ENCODE assay signal across 8 cellular contexts in the genomic region with DNA sequence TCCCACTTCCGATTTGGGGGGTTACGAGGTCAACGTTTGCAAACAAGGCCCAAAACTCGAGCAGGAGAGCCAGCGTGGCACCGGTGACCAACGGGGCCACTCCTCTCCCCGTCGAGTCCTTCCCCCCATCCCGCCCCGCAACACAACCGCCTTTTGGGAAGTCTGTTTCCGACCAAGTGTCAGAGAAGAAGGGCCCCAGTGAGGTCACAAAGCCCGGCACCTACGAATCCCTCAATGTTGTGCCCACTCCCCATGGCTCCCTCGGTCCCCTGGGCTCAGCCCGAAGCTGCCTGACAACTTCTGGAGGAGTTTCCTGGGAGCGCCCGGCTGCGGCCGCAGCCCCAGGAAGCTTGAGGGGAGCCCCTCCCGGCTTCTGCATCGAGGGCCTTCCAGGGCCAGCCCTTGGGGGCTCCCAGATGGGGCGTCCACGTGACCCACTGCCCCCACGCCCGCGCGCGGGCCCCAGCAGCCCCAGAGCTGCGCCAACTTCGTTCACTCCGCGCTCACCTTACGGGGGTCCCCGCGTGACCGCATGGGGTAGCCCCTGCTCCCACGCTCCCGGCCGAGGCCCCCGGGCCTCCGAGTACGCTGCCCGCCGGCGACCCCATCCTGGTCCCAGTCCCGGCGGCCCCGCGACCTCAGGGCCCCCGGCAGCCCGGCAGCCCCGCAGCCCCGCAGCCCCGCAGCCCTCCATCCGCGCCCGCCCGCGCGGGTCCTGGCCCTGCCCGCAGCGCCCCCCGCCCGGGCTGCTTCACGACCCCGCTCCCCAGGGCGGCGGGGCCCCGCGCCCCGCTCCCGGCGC. TPM values are rescaled to one million over a fixed set of nuclear protein-coding genes. Genes with fewer than 3 reads are reported as not detected.
DNase-seq lines count a peak whose midpoint lies in the region; ATAC-seq, FAIRE-seq and TF ChIP-seq lines count a peak whose summit lies in the region.

No MANE protein-coding gene starts in this region.

- H3K27ac Mint-ChIP-seq in immature natural killer cell = no peak overlapping the region

- H3K4me1 ChIP-seq in spleen = peaks cover 31 to 48% (median 44%) of the 10 kb centered on the region in 6 donors

- ATAC-seq in GM19395 (IDR thresholded peaks at IDR 0.05; ENCODE audit: unreplicated experiment) = peak; percentile 7

- TF ChIP-seq POLR2A in spleen (IDR thresholded peaks at IDR 0.05) = no peak

- H3K9me3 Mint-ChIP-seq in immature natural killer cell = no peaks in the 10 kb centered on the region

- H3K4me3 Mint-ChIP-seq in immature natural killer cell = peak overlapping the region; percentile 74 to 85 (median 81)

- H3K9me3 ChIP-seq in spleen = no peaks in the 10 kb centered on the region

- H3K4me1 Mint-ChIP-seq in immature natural killer cell = peaks cover 29 to 34% of the 10 kb centered on the region in 2 donors

- peak overlapping the region in 6 of 8 donors; percentile 14 to 86 (median 74) for H3K27ac ChIP-seq in spleen

- H3K36me3 Mint-ChIP-seq in immature natural killer cell = no peaks in the 10 kb centered on the region

- WGBS in spleen, 5 donors = 0 to 1% (median 0%) methylated on average over 17 to 75 of the region's 75 CpGs

- in situ Hi-C loops in astrocyte of the spinal cord (cut with HindIII; ENCODE audit: low sequenced_read_pairs) = no loop called here

- peaks cover 1 to 5% (median 4%) of the 10 kb centered on the region in 3 donors for H3K27me3 Mint-ChIP-seq in immature natural killer cell (ENCODE audit: low read depth in 3 of 3)

- intact Hi-C loops in spleen (cut with DNase I; ENCODE audit: low total_unique reads) = no loop called here

- peak; percentile 54 for DNase-seq in CD1c-positive myeloid dendritic cell (ENCODE audit: extremely low spot score)
- no peak for DNase-seq in LNCaP clone FGC (ENCODE audit: low read depth)
- DNase-seq in astrocyte of the spinal cord (ENCODE audit: low read depth, low spot score) = no peak
- no peak for DNase-seq in immature natural killer cell
- peak; percentile 83 for DNase-seq in spleen
- no peak for DNase-seq in RCC 7860 (ENCODE audit: low spot score)
- no peak for DNase-seq in HPDE6-E6E7 (ENCODE audit: extremely low spot score)

- peaks cover 0 to 3% (median 0%) of the 10 kb centered on the region in 7 donors for H3K27me3 ChIP-seq in spleen (replicated peaks in 1 of 7)

- no peak for FAIRE-seq in RCC 7860 (lab: Jason Lieb, UNC)

- no peak for TF ChIP-seq CTCF in LNCaP clone FGC (IDR thresholded peaks at IDR 0.05; ENCODE audit: control insufficient read depth, extremely low read depth, insufficient read depth)
- TF ChIP-seq CTCF in astrocyte of the spinal cord (IDR thresholded peaks at IDR 0.05; ENCODE audit: low read depth, low read length) = no peak
- TF ChIP-seq CTCF in spleen (IDR thresholded peaks at IDR 0.05 in 8 of 11, conservative IDR thresholded peaks at IDR 0.05 in 3 of 11) = peak in 3 of 11 experiments; percentile 19 to 51 (median 27)

- H3K4me3 ChIP-seq in LNCaP clone FGC (ENCODE audit: low read depth, low read length) (peak overlapping the region; percentile 85), astrocyte of the spinal cord (ENCODE audit: low read depth, low read length) (peak overlapping the region; percentile 80), spleen (peak overlapping the region; percentile 48 to 85 (median 63))

- peaks cover 0 to 16% (median 0%) of the 10 kb centered on the region in 6 donors for H3K36me3 ChIP-seq in spleen

RNA-seq across cellular contexts. Expression of gene CDK2AP1, which starts 1.1 kb away (rescaled TPM):
- polyA plus RNA-seq in immature natural killer cell (10 to 100 TPM in 1 of 3 donors, 1 to 10 TPM in 2; 3.6 to 11.2 (median 6.4) TPM), spleen (10 to 100 TPM; 50.5 to 97.1 (median 69.2) TPM)
- total RNA-seq in spleen = 10 to 100 TPM; 40.9 to 91.1 (median 68.2) TPM

RNA-seq across cellular contexts. Expression of gene MTRFR, which starts 37.3 kb away (rescaled TPM):
- polyA plus RNA-seq in immature natural killer cell (10 to 100 TPM; 10.7 to 32.9 (median 16.3) TPM), spleen (10 to 100 TPM; 15.8 to 17.4 (median 17.3) TPM)
- 10 to 100 TPM; 11.9 to 21.0 (median 14.8) TPM for total RNA-seq in spleen

RNA-seq across cellular contexts. Expression of gene MPHOSPH9, which starts 37.6 kb away (rescaled TPM):
- polyA plus RNA-seq in immature natural killer cell (10 to 100 TPM; 18.8 to 44.8 (median 43.9) TPM), spleen (1 to 10 TPM; 7.1 to 8.2 (median 7.2) TPM)
- 10 to 100 TPM; 34.6 to 97.3 (median 43.8) TPM for total RNA-seq in spleen

Comparison
In these comparisons a context has a peak if more than half of its experiments do, and no peak if none do; other contexts are left out.
1. DNase-seq: peak in CD1c-positive myeloid dendritic cell (single experiment) and spleen (single experiment); none in LNCaP clone FGC (single experiment), astrocyte of the spinal cord (single experiment), immature natural killer cell (0 of 3), RCC 7860 (single experiment) and HPDE6-E6E7 (single experiment).
2. RNA of gene CDK2AP1, which starts 1.1 kb away (polyA plus RNA-seq): 50.5 to 97.1 TPM in spleen; 3.6 to 11.2 TPM in immature natural killer cell; every median in the first group is over 4 times any median in the second.
3. Peak in every context shown above with its lines, with median percentiles within 50 percentile points of each other: H3K4me3 ChIP-seq.